ENCODE assay signal across 28 cellular contexts in genomic region chr2:215626063-215626462, GRCh38.
"Had no signal": no experiment of that assay in that cellular context is flagged by ENCODE, and none has a peak within 500 bp of the region (broad histone marks: within the 10 kb centered on the region; RNA-seq: fewer than 3 reads in every experiment).

No MANE protein-coding gene starts in this region.

- H3K9me3 Mint-ChIP-seq: effector memory CD8-positive, alpha-beta T cell had no signal

- H3K27me3 ChIP-seq: adrenal gland, foreskin keratinocyte, heart right ventricle, spleen, testis, uterus had no signal

- H3K36me3 Mint-ChIP-seq: activated naive CD8-positive, alpha-beta T cell treated with anti-CD3 and anti-CD28 coated beads for 36 hours; brain; naive thymus-derived CD8-positive, alpha-beta T cell; T-cell had no signal

- H3K27me3 Mint-ChIP-seq: activated naive CD8-positive, alpha-beta T cell treated with anti-CD3 and anti-CD28 coated beads for 36 hours; brain; type B pancreatic cell had no signal

- H3K4me1 Mint-ChIP-seq: activated B cell treated with CpG ODN at 0.5 μM for 24 hours; activated naive CD8-positive, alpha-beta T cell treated with anti-CD3 and anti-CD28 coated beads for 36 hours; naive thymus-derived CD8-positive, alpha-beta T cell; neural crest cell; T-cell had no signal

- H3K27ac Mint-ChIP-seq: activated B cell treated with CpG ODN at 0.5 μM for 24 hours; activated naive CD4-positive, alpha-beta T cell treated with anti-CD3 and anti-CD28 coated beads for 36 hours; activated naive CD8-positive, alpha-beta T cell treated with anti-CD3 and anti-CD28 coated beads for 36 hours; activated T-cell treated with anti-CD3 and anti-CD28 coated beads, Interleukin-2, amount 50 U/mL, for 72 hours; brain; effector memory CD8-positive, alpha-beta T cell; naive thymus-derived CD8-positive, alpha-beta T cell; T-cell; T-helper 2 cell treated with Interferon-gamma antibody and Interleukin-4, amounts not matched to agents 5 μg/mL and 100 μg/mL, for 36 hours; type B pancreatic cell had no signal

- H3K4me3 ChIP-seq: adrenal gland, heart right ventricle, spleen, testis, uterus had no signal

- ATAC-seq: activated T-cell treated with anti-CD3 and anti-CD28 coated beads, Interleukin-2, amount 50 U/mL, for 72 hours; effector memory CD8-positive, alpha-beta T cell; foreskin keratinocyte; heart right ventricle; left colon; naive thymus-derived CD8-positive, alpha-beta T cell; right cardiac atrium; stimulated activated naive CD8-positive, alpha-beta T cell treated with anti-CD3 and anti-CD28 coated beads, Interleukin-15, Interleukin-2, amounts not matched to agents 100 U/mL and 50 U/mL, for 24 hours; T-cell had no signal

- DNase-seq: activated B cell treated with CpG ODN at 0.5 μM for 24 hours; activated CD4-positive, alpha-beta T cell treated with anti-CD3 and anti-CD28 coated beads, Interleukin-2, amount 50 U/mL, for 4 hours; activated effector memory CD4-positive, alpha-beta T cell treated with Interleukin-2 at 50 U/mL for 16 hours; activated naive CD4-positive, alpha-beta T cell treated with anti-CD3 and anti-CD28 coated beads for 36 hours; activated naive CD8-positive, alpha-beta T cell treated with anti-CD3 and anti-CD28 coated beads for 36 hours; activated T-cell treated with anti-CD3 and anti-CD28 coated beads for 4 hours; activated T-cell treated with anti-CD3 and anti-CD28 coated beads, Interleukin-2, amount 50 U/mL, for 72 hours; adrenal gland; aorta; cortex of kidney; effector memory CD8-positive, alpha-beta T cell; foreskin keratinocyte; heart right ventricle; left colon; naive thymus-derived CD8-positive, alpha-beta T cell; nucleus accumbens; right cardiac atrium; spleen; stimulated activated naive CD8-positive, alpha-beta T cell treated with anti-CD3 and anti-CD28 coated beads, Interleukin-15, Interleukin-2, amounts not matched to agents 100 U/mL and 50 U/mL, for 24 hours; T-cell; testis; uterus had no signal

- FAIRE-seq: keratinocyte had no signal

- H3K4me1 ChIP-seq: adrenal gland, foreskin keratinocyte, spleen, testis, uterus had no signal

- H3K36me3 ChIP-seq: adrenal gland, heart right ventricle, spleen, uterus had no signal

- H3K4me3 Mint-ChIP-seq: activated B cell treated with CpG ODN at 0.5 μM for 24 hours; activated naive CD4-positive, alpha-beta T cell treated with anti-CD3 and anti-CD28 coated beads for 36 hours; activated naive CD8-positive, alpha-beta T cell treated with anti-CD3 and anti-CD28 coated beads for 36 hours; activated T-cell treated with anti-CD3 and anti-CD28 coated beads, Interleukin-2, amount 50 U/mL, for 72 hours; brain; effector memory CD8-positive, alpha-beta T cell; mesothelial cell of epicardium; naive thymus-derived CD8-positive, alpha-beta T cell; neural crest cell; T-cell; T-helper 2 cell treated with Interferon-gamma antibody and Interleukin-4, amounts not matched to agents 5 μg/mL and 100 μg/mL, for 36 hours; type B pancreatic cell had no signal

- H3K9me3 ChIP-seq: adrenal gland, testis, uterus had no signal

- H3K27ac ChIP-seq: adrenal gland, foreskin keratinocyte, heart right ventricle, spleen, testis, uterus had no signal
